Comparison of ENCODE assay signal across 14 cellular contexts in the genomic region with DNA sequence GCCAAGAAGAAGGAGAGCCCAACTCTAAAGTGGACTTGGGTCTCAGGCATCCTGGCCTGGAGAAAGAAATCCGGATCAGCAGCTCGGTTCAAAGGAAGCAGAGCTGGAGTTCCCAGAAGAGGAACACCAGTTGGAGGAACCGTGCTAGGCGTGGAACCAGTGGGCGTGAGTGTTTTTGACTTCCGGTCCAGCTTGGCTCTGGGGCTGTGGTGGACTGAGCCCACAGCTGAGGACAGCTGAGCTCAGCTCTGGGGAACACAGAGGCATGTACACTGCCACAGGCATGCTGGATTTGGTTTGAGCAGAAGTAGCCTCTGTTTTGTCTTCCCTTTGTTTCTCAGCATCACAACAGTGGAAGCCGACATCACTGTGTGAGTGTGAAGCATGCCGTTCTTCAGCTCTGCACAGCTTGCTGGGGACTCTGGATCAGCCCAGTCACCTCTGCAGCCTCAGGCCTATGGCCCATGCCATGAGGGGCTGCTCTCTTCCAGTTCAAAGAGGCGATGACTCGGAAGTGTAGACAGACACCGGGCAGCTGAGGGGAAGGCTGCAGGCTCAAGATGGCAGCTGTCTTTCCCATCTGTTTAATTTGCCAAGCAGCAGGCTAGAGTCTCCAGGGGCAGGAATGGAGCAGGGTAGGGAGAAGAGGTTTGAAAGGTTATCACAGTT.
"Had no signal": no experiment of that assay in that cellular context is flagged by ENCODE, and none has a peak within 500 bp of the region (broad histone marks: within the 10 kb centered on the region; RNA-seq: fewer than 3 reads in every experiment).

No MANE protein-coding gene starts in this region.

- H3K4me1 Mint-ChIP-seq: activated CD4-positive, alpha-beta memory T cell treated with anti-CD3 and anti-CD28 coated beads, Interleukin-2, amount 10 ng/mL, durations not matched to agents 7 days and 5 days; endodermal cell; immature natural killer cell; stimulated activated effector memory CD8-positive, alpha-beta T cell treated with anti-CD3 and anti-CD28 coated beads, Interleukin-12 subunit alpha, Interleukin-12 subunit beta, amount 100 ng/mL, for 72 hours had no signal

- H3K27me3 ChIP-seq: pancreas, transverse colon had no signal

- H3K4me3 Mint-ChIP-seq: activated CD4-positive, alpha-beta memory T cell treated with anti-CD3 and anti-CD28 coated beads, Interleukin-2, amount 10 ng/mL, durations not matched to agents 7 days and 5 days; activated naive CD8-positive, alpha-beta T cell; endodermal cell; immature natural killer cell; stimulated activated effector memory CD8-positive, alpha-beta T cell treated with anti-CD3 and anti-CD28 coated beads, Interleukin-12 subunit alpha, Interleukin-12 subunit beta, amount 100 ng/mL, for 72 hours; T-helper 2 cell treated with Interferon-gamma antibody and Interleukin-4, amounts not matched to agents 5 μg/mL and 100 μg/mL, for 36 hours had no signal

- H3K4me1 ChIP-seq: pancreas, transverse colon had no signal

- H3K36me3 Mint-ChIP-seq: activated naive CD8-positive, alpha-beta T cell; immature natural killer cell; stimulated activated effector memory CD8-positive, alpha-beta T cell treated with anti-CD3 and anti-CD28 coated beads, Interleukin-12 subunit alpha, Interleukin-12 subunit beta, amount 100 ng/mL, for 72 hours had no signal

- DNase-seq: activated CD4-positive, alpha-beta memory T cell treated with anti-CD3 and anti-CD28 coated beads, Interleukin-2, amount 10 ng/mL, durations not matched to agents 7 days and 5 days; activated CD4-positive, alpha-beta T cell treated with anti-CD3 and anti-CD28 coated beads for 1 hour; activated gamma-delta T cell; activated T-cell treated with anti-CD3 and anti-CD28 coated beads, Interleukin-2, amount 50 U/mL, for 48 hours; endodermal cell; erythroblast; immature natural killer cell; mesendoderm; pancreas; retina; transverse colon had no signal

- H3K9me3 ChIP-seq: pancreas, transverse colon had no signal

- H3K27ac ChIP-seq: pancreas, transverse colon had no signal

- ATAC-seq: pancreas; stimulated activated effector memory CD8-positive, alpha-beta T cell treated with anti-CD3 and anti-CD28 coated beads, Interleukin-12 subunit alpha, Interleukin-12 subunit beta, amount 100 ng/mL, for 72 hours had no signal

- H3K9me3 Mint-ChIP-seq: endodermal cell; T-helper 2 cell treated with Interferon-gamma antibody and Interleukin-4, amounts not matched to agents 5 μg/mL and 100 μg/mL, for 36 hours had no signal

- H3K4me3 ChIP-seq: pancreas, transverse colon had no signal

- H3K27ac Mint-ChIP-seq: activated CD4-positive, alpha-beta memory T cell treated with anti-CD3 and anti-CD28 coated beads, Interleukin-2, amount 10 ng/mL, durations not matched to agents 7 days and 5 days; activated naive CD8-positive, alpha-beta T cell; endodermal cell; immature natural killer cell; stimulated activated effector memory CD8-positive, alpha-beta T cell treated with anti-CD3 and anti-CD28 coated beads, Interleukin-12 subunit alpha, Interleukin-12 subunit beta, amount 100 ng/mL, for 72 hours; T-helper 2 cell treated with Interferon-gamma antibody and Interleukin-4, amounts not matched to agents 5 μg/mL and 100 μg/mL, for 36 hours had no signal

- H3K36me3 ChIP-seq: pancreas, transverse colon had no signal
